8 cellular contexts compared by ENCODE assay signal in genomic region chr19:16330368-16330801, GRCh38. TPM values are rescaled to one million over a fixed set of nuclear protein-coding genes. Genes with fewer than 3 reads are reported as not detected.
DNase-seq lines count a peak whose midpoint lies in the region; ATAC-seq and TF ChIP-seq lines count a peak whose summit lies in the region.

No MANE protein-coding gene starts in this region.

- no peaks in the 10 kb centered on the region for H3K9me3 ChIP-seq in right atrium auricular region

- no peaks in the 10 kb centered on the region for H3K27me3 ChIP-seq in right atrium auricular region

- CTCF ChIA-PET in RWPE1 (lab: Yijun Ruan, JAX) = interaction anchor here (0.7 kb wide), 1 partner anchor 61 kb away, joined by 3 read pairs; no protein-coding TSS in a partner anchor

- TF ChIP-seq CTCF in RWPE1 (conservative IDR thresholded peaks at IDR 0.05; ENCODE audit: low read depth) = no peak
- TF ChIP-seq CTCF in right atrium auricular region (IDR thresholded peaks at IDR 0.05) = no peak

- H3K27ac ChIP-seq in RWPE1 (peak overlapping the region; percentile 6; the same call in 1 of the 2 replicates), right atrium auricular region (peak overlapping the region; percentile 74 to 93)

- H3K4me1 ChIP-seq in right atrium auricular region = peaks cover 0 to 40% of the 10 kb centered on the region in 2 donors

- no peak for ATAC-seq in HG03045 (IDR thresholded peaks at IDR 0.05; ENCODE audit: unreplicated experiment)
- no peak for ATAC-seq in GM19395 (IDR thresholded peaks at IDR 0.05; ENCODE audit: unreplicated experiment)

- H3K4me3 ChIP-seq in right atrium auricular region = no peak overlapping the region

- POLR2A ChIA-PET in RWPE1 (lab: Yijun Ruan, JAX; ENCODE audit: low non-redundant PET) = no interaction called here

- peaks cover 28% of the 10 kb centered on the region for H3K36me3 ChIP-seq in right atrium auricular region

- peak; percentile 70 for DNase-seq in SIG-M5 treated with dmso at 0.1 percent for 504 hours (lab: John Stamatoyannopoulos, UW; ENCODE audit: unreplicated experiment)
- DNase-seq in SIG-M5 (lab: John Stamatoyannopoulos, UW) = no peak
- DNase-seq in RWPE1 (ENCODE audit: low spot score) = peak; percentile 96
- DNase-seq in activated naive CD4-positive, alpha-beta T cell (lab: John Stamatoyannopoulos, UW) = peak; percentile 58 to 87 (median 77)
- DNase-seq in right atrium auricular region (ENCODE audit: low spot score) = peak; percentile 93
- DNase-seq in stimulated activated CD4-positive, alpha-beta T cell treated with anti-CD3 and anti-CD28 coated beads, TNF-alpha, amount 100 ng/mL, for 1 hour (ENCODE audit: low read depth in 3 of 3, low spot score in 1 of 3) = peak; percentile 80 to 88 (median 87)

RNA-seq across cellular contexts. Expression of gene KLF2, which starts 5.8 kb away (rescaled TPM):
- 10 to 100 TPM; 40.9 to 82.3 TPM for total RNA-seq in right atrium auricular region
